ENCODE assay signal across 8 cellular contexts in genomic region chr10:92573798-92574544, GRCh38. TPM values are rescaled to one million over a fixed set of nuclear protein-coding genes. Genes with fewer than 3 reads are reported as not detected.
DNase-seq lines count a peak whose midpoint lies in the region; ATAC-seq and TF ChIP-seq lines count a peak whose summit lies in the region.

Gene IDE (minus strand): TSS chr10:92574093. CDS start chr10:92574019, 74 bp downstream.

- H3K9ac ChIP-seq in SK-N-SH = peak within 1 kb of the TSS; percentile 94

- TF ChIP-seq CTCF in GM23338 (conservative IDR thresholded peaks at IDR 0.05; ENCODE audit: low read depth in 2 of 2) (peak; percentile 41 to 75), LNCaP clone FGC (IDR thresholded peaks at IDR 0.05; ENCODE audit: control insufficient read depth, extremely low read depth, insufficient read depth) (peak; percentile 99), SK-N-SH (IDR thresholded peaks at IDR 0.05) (peak; percentile 78), osteoblast (IDR thresholded peaks at IDR 0.05; ENCODE audit: extremely low read depth, low read depth, low read length) (peak; percentile 69), thoracic aorta (IDR thresholded peaks at IDR 0.05) (no peak)

- CTCF ChIA-PET in SK-N-SH (lab: Yijun Ruan, JAX) = interaction anchor here (0.6 to 4.9 kb wide), 37 partner anchors 9 to 745 kb away, joined by 3 to 93 read pairs (median 5); no protein-coding TSS in a partner anchor

- H3K9me2 ChIP-seq in GM23338 (ENCODE audit: insufficient read depth) (no peaks in the 10 kb centered on the region), SK-N-SH (no peaks in the 10 kb centered on the region)

- peak within 1 kb of the TSS; percentile 77 for H3K27ac Mint-ChIP-seq in GM23338

- H3K27me3 Mint-ChIP-seq in GM23338 (ENCODE audit: insufficient read depth, low read depth, poor library complexity) = peaks cover 4% of the 10 kb centered on the region

- peaks cover 25% of the 10 kb centered on the region for H3K4me1 Mint-ChIP-seq in GM23338

- 4% methylated on average over 36 of the region's 80 CpGs for WGBS in SK-N-SH (ENCODE audit: low lambda C conversion rate)

- TF ChIP-seq RAD21 in SK-N-SH (IDR thresholded peaks at IDR 0.05; ENCODE audit: low read length) = peak; percentile 82

- H3K9me3 Mint-ChIP-seq in GM23338 = no peaks in the 10 kb centered on the region

- peak within 1 kb of the TSS; percentile 94 for H3K4me3 ChIP-seq in GM23338
- H3K4me3 ChIP-seq in LNCaP clone FGC (ENCODE audit: low read depth, low read length) = peak within 1 kb of the TSS; percentile 61
- H3K4me3 ChIP-seq in SK-N-SH (ENCODE audit: low read depth in 2 of 2, low read length in 1 of 2) = peak within 1 kb of the TSS; percentile 75 to 96
- peak within 1 kb of the TSS; percentile 96 for H3K4me3 ChIP-seq in osteoblast (ENCODE audit: insufficient read depth, low read length)
- H3K4me3 ChIP-seq in thoracic aorta = peak within 1 kb of the TSS; percentile 94

- no peaks in the 10 kb centered on the region for H3K36me3 ChIP-seq in GM23338 (ENCODE audit: insufficient read depth)
- H3K36me3 ChIP-seq in SK-N-SH (replicated peaks in 1 of 2; ENCODE audit: control insufficient read depth in 1 of 2, insufficient read depth in 2 of 2, low read length in 1 of 2) = peaks cover 0 to 7% of the 10 kb centered on the region in 2 experiments
- no peaks in the 10 kb centered on the region for H3K36me3 ChIP-seq in osteoblast (ENCODE audit: insufficient read depth, low read length)
- H3K36me3 ChIP-seq in thoracic aorta = no peaks in the 10 kb centered on the region

- peak within 1 kb of the TSS; percentile 75 for H3K4me2 ChIP-seq in GM23338
- H3K4me2 ChIP-seq in SK-N-SH = peak within 1 kb of the TSS; percentile 86
- H3K4me2 ChIP-seq in osteoblast (ENCODE audit: insufficient read depth, low read length) = peak within 1 kb of the TSS; percentile 93

- peak within 1 kb of the TSS; percentile 88 for H3K27ac ChIP-seq in GM23338 (ENCODE audit: low read depth)
- H3K27ac ChIP-seq in SK-N-SH (ENCODE audit: low read depth in 2 of 2, low read length in 1 of 2) = peak within 1 kb of the TSS; percentile 94 to 96
- H3K27ac ChIP-seq in osteoblast (ENCODE audit: low read depth, low read length) = peak within 1 kb of the TSS; percentile 73
- peak within 1 kb of the TSS; percentile 86 to 91 for H3K27ac ChIP-seq in thoracic aorta

- H3K4me3 Mint-ChIP-seq in GM23338 = peak within 1 kb of the TSS; percentile 71

- H4K20me1 ChIP-seq in GM23338 (replicated peaks; ENCODE audit: insufficient read depth) (peaks cover 21% of the 10 kb centered on the region), SK-N-SH (ENCODE audit: insufficient read depth) (peaks cover 3% of the 10 kb centered on the region; the same call in 1 of the 2 replicates), osteoblast (ENCODE audit: insufficient read depth, low read length) (peaks cover 15% of the 10 kb centered on the region)

- peak; percentile 76 for DNase-seq in GDM1 (lab: John Stamatoyannopoulos, UW)
- DNase-seq in GM23338 (ENCODE audit: low spot score) = peak; percentile 94
- DNase-seq in LNCaP clone FGC (ENCODE audit: low read depth) = peak; percentile 71
- DNase-seq in SK-N-SH = peak; percentile 95
- peak; percentile 84 for DNase-seq in activated naive CD4-positive, alpha-beta T cell treated with anti-CD3 and anti-CD28 coated beads, Interleukin-2, amount 50 U/mL, for 16 hours
- no peak for DNase-seq in glomerular endothelial cell (ENCODE audit: extremely low read depth, low read depth, low spot score)
- peak; percentile 96 for DNase-seq in osteoblast (ENCODE audit: insufficient read length, low spot score, missing footprints)
- peak; percentile 25 for DNase-seq in thoracic aorta (ENCODE audit: low spot score)

- peaks cover 42% of the 10 kb centered on the region for H3K79me2 ChIP-seq in GM23338 (replicated peaks; ENCODE audit: insufficient read depth)
- H3K79me2 ChIP-seq in SK-N-SH (ENCODE audit: insufficient read depth) = peaks cover 44% of the 10 kb centered on the region
- peaks cover 42% of the 10 kb centered on the region for H3K79me2 ChIP-seq in osteoblast (ENCODE audit: insufficient read depth, low read length)

- peaks cover 9% of the 10 kb centered on the region for H3K27me3 ChIP-seq in GM23338 (ENCODE audit: insufficient read depth)
- H3K27me3 ChIP-seq in SK-N-SH (ENCODE audit: insufficient read depth) = no peaks in the 10 kb centered on the region
- H3K27me3 ChIP-seq in osteoblast (ENCODE audit: insufficient read depth, low read length) = no peaks in the 10 kb centered on the region
- H3K27me3 ChIP-seq in thoracic aorta (replicated peaks; ENCODE audit: insufficient read depth) = no peaks in the 10 kb centered on the region

- H3F3A ChIP-seq in GM23338 (replicated peaks; ENCODE audit: low read depth) (peaks cover 7% of the 10 kb centered on the region; the same call in 1 of the 2 replicates), SK-N-SH (replicated peaks; ENCODE audit: insufficient read depth) (peaks cover 16% of the 10 kb centered on the region)

- H2AFZ ChIP-seq in GM23338 = peak within 1 kb of the TSS; percentile 87
- H2AFZ ChIP-seq in SK-N-SH (ENCODE audit: low read depth) = peak within 1 kb of the TSS; percentile 74
- H2AFZ ChIP-seq in osteoblast (ENCODE audit: low read length) = peak within 1 kb of the TSS; percentile 95

- peak in 1 of 2 experiments; percentile 10; a peak in 1 of 4 replicates for TF ChIP-seq EP300 in SK-N-SH (IDR thresholded peaks at IDR 0.05; ENCODE audit: borderline replicate concordance in 1 of 2, low read depth in 1 of 2, low read length in 1 of 2)

- H3K9me3 ChIP-seq in SK-N-SH (no peaks in the 10 kb centered on the region), osteoblast (ENCODE audit: low read depth, low read length) (no peaks in the 10 kb centered on the region), thoracic aorta (no peaks in the 10 kb centered on the region)

- peaks cover 6% of the 10 kb centered on the region; the same call in 1 of the 3 replicates for H3K36me3 Mint-ChIP-seq in GM23338 (ENCODE audit: low read depth)

- ATAC-seq in GM23338 (peak; percentile 87), thoracic aorta (ENCODE audit: insufficient number of reproducible peaks, low FRiP score, low read depth) (peak; percentile 75)

- POLR2A ChIA-PET in SK-N-SH (lab: Yijun Ruan, JAX) = interaction anchor here (0.8 to 1.4 kb wide), 4 partner anchors 18 to 275 kb away, joined by 3 to 7 read pairs (median 5); partner anchors contain the start of gene EXOC6

- H3K4me1 ChIP-seq in GM23338 (ENCODE audit: insufficient read depth) (peaks cover 27% of the 10 kb centered on the region), SK-N-SH (ENCODE audit: control insufficient read depth in 1 of 2, insufficient read depth in 2 of 2, low read depth in 1 of 2, low read length in 1 of 2) (peaks cover 0 to 8% of the 10 kb centered on the region in 2 experiments; a peak in 2 of 4 replicates), osteoblast (ENCODE audit: insufficient read depth, low read length) (peaks cover 29% of the 10 kb centered on the region), thoracic aorta (ENCODE audit: control insufficient read depth in 1 of 2, low read depth in 2 of 2) (peaks cover 14 to 20% of the 10 kb centered on the region in 2 donors)

TF ChIP-seq in GM23338, 12 proteins besides CTCF, POLR2A, EP300 and RAD21 (continues in another document):
- TF ChIP-seq ZNF331 (CRISPR knock-in tag; IDR thresholded peaks at IDR 0.05; ENCODE audit: low read depth) (no peak), ETS1 (IDR thresholded peaks at IDR 0.05) (peak; percentile 23; the same call in 1 of the 2 replicates), ZNF114 (CRISPR knock-in tag; IDR thresholded peaks at IDR 0.05) (no peak)

TF ChIP-seq in SK-N-SH, 30 proteins besides CTCF, POLR2A, EP300 and RAD21 (continues in another document):
- peak; percentile 91 for TF ChIP-seq NRF1 (IDR thresholded peaks at IDR 0.05; ENCODE audit: low read depth, low read length)
- no peak for TF ChIP-seq RFX5 (IDR thresholded peaks at IDR 0.05; ENCODE audit: low read length)
- no peak for TF ChIP-seq CHD2 (IDR thresholded peaks at IDR 0.05; ENCODE audit: low read length, partially characterized antibody)
- TF ChIP-seq ELF1 (IDR thresholded peaks at IDR 0.05) = peak; percentile 64
- TF ChIP-seq NFIC (IDR thresholded peaks at IDR 0.05; ENCODE audit: borderline replicate concordance) = 0 out of 2 replicates have a peak, but pooled peaks have one; percentile 14
- no peak for TF ChIP-seq USF1 (IDR thresholded peaks at IDR 0.05; ENCODE audit: borderline replicate concordance, low read depth)
- no peak for TF ChIP-seq MXI1 (IDR thresholded peaks at IDR 0.05; ENCODE audit: low read depth, low read length)

RNA-seq across cellular contexts. Expression of gene IDE, which starts in this region (rescaled TPM):
- 35.5 and 36.3 TPM in 2 replicates for total RNA-seq in GM23338 (2014; rRNA removed; shearing (Covaris generic))
- 12.3 and 12.9 TPM in 2 replicates for polyA plus RNA-seq in GM23338 (2016; fragmentation: Nextera tagmentation; extraction: Ambion mirVana)
- polyA plus RNA-seq in SK-N-SH (2012; rRNA removed) = 9.3 and 11.7 TPM in 2 replicates
- 10.5 and 11.6 TPM in 2 replicates for polyA plus RNA-seq in SK-N-SH (2012; cell fraction: cytosol; rRNA removed)
- 9.6 and 20.4 TPM in 2 replicates for polyA plus RNA-seq in SK-N-SH (2012; cell fraction: nucleus; rRNA removed)
- total RNA-seq in glomerular endothelial cell = 26.0 and 30.7 TPM in 2 replicates
- total RNA-seq in osteoblast = 36.9 and 42.4 TPM in 2 replicates
- total RNA-seq in thoracic aorta = 10 to 100 TPM; 26.0 to 39.1 TPM
